14 cellular contexts compared by ENCODE assay signal in genomic region chr12:55850893-55851292, GRCh38. TPM values are rescaled to one million over a fixed set of nuclear protein-coding genes. Genes with fewer than 3 reads are reported as not detected.
DNase-seq lines count a peak whose midpoint lies in the region; ATAC-seq and TF ChIP-seq lines count a peak whose summit lies in the region.
"Had no signal": no experiment of that assay in that cellular context is flagged by ENCODE, and none has a peak within 500 bp of the region (broad histone marks: within the 10 kb centered on the region; RNA-seq: fewer than 3 reads in every experiment).

No MANE protein-coding gene starts in this region.

- ATAC-seq in Right ventricle myocardium inferior (no peak), thoracic aorta (ENCODE audit: insufficient number of reproducible peaks, low FRiP score, low read depth) (no peak), GM18861 (IDR thresholded peaks at IDR 0.05; ENCODE audit: unreplicated experiment) (no peak)
- ATAC-seq: SK-N-SH treated with all-trans-retinoic acid at 6 μM for 48 hours had no signal

- H3K9me3 ChIP-seq in left ventricle myocardium inferior (replicated peaks) (no peaks in the 10 kb centered on the region), thoracic aorta (no peaks in the 10 kb centered on the region)

- H3K27ac ChIP-seq in left ventricle myocardium inferior (replicated peaks) (peak overlapping the region; percentile 95), thoracic aorta (peak overlapping the region; percentile 100)
- H3K27ac ChIP-seq: PC-9 had no signal

- H3K27me3 ChIP-seq in left ventricle myocardium inferior (ENCODE audit: low read depth) (peaks cover 36% of the 10 kb centered on the region), thoracic aorta (replicated peaks; ENCODE audit: insufficient read depth) (no peaks in the 10 kb centered on the region)

- no peaks in the 10 kb centered on the region for H3K36me3 ChIP-seq in left ventricle myocardium inferior
- H3K36me3 ChIP-seq in thoracic aorta: no peaks in the 10 kb centered on the region

- TF ChIP-seq CTCF in left ventricle myocardium inferior (IDR thresholded peaks at IDR 0.05; ENCODE audit: borderline replicate concordance) (no peak), fibroblast of the aortic adventitia (IDR thresholded peaks at IDR 0.05; ENCODE audit: insufficient read depth, low read length) (no peak), thoracic aorta (IDR thresholded peaks at IDR 0.05) (no peak)

- H3K4me3 ChIP-seq in left ventricle myocardium inferior (no peak overlapping the region), fibroblast of the aortic adventitia (ENCODE audit: low read depth, low read length) (no peak overlapping the region), thoracic aorta (no peak overlapping the region)
- H3K4me3 ChIP-seq: PC-9 had no signal

- no peak for DNase-seq in left ventricle myocardium inferior
- DNase-seq in Right ventricle myocardium inferior (ENCODE audit: missing footprints): no peak
- peak; percentile 62 for DNase-seq in fibroblast of the aortic adventitia (ENCODE audit: low read depth)
- DNase-seq in thoracic aorta (ENCODE audit: low spot score): no peak
- DNase-seq in NCI-H1930 (lab: John Stamatoyannopoulos, UW): no peak
- DNase-seq: activated CD4-positive, alpha-beta T cell treated with anti-CD3 and anti-CD28 coated beads, Interleukin-2, amount 50 U/mL, for 4 hours; activated T-cell treated with anti-CD3 and anti-CD28 coated beads, Interleukin-2, amount 50 U/mL, for 24 hours; CD4-positive, CD25-positive, alpha-beta regulatory T cell; NCI-H1694; NCI-H524; PC-9; substantia nigra had no signal

- H3K4me1 ChIP-seq in left ventricle myocardium inferior (peaks cover 21% of the 10 kb centered on the region), thoracic aorta (ENCODE audit: control insufficient read depth in 1 of 2, low read depth in 2 of 2) (peaks cover 17 to 49% of the 10 kb centered on the region in 2 donors)

- intact Hi-C loops in left ventricle myocardium inferior (cut with micrococcal nuclease) (no loop called here), Right ventricle myocardium inferior (cut with DNase I) (no loop called here)

RNA-seq across cellular contexts. Expression of gene MMP19, which starts 8.2 kb away (rescaled TPM):
- total RNA-seq in left ventricle myocardium inferior (2.2 TPM), Right ventricle myocardium inferior (2.9 TPM), fibroblast of the aortic adventitia (ENCODE audit: low replicate concordance) (9.7 and 11.1 TPM in 2 replicates), thoracic aorta (10 to 100 TPM; 72.9 to 85.0 TPM)
- total RNA-seq: CD4-positive, CD25-positive, alpha-beta regulatory T cell had no signal

RNA-seq across cellular contexts. Expression of gene DNAJC14, which starts 21.5 kb away (rescaled TPM):
- total RNA-seq in left ventricle myocardium inferior (18.6 TPM), Right ventricle myocardium inferior (18.3 TPM), fibroblast of the aortic adventitia (ENCODE audit: low replicate concordance) (26.4 and 48.3 TPM in 2 replicates), thoracic aorta (10 to 100 TPM; 27.5 to 39.6 TPM)

RNA-seq across cellular contexts. Expression of gene ORMDL2, which starts 33.1 kb away (rescaled TPM):
- total RNA-seq in left ventricle myocardium inferior: 13.3 TPM
- total RNA-seq in Right ventricle myocardium inferior: 17.3 TPM
- total RNA-seq in fibroblast of the aortic adventitia (ENCODE audit: low replicate concordance): 7.6 and 16.9 TPM in 2 replicates
- total RNA-seq in thoracic aorta: 10 to 100 TPM; 13.8 to 16.2 TPM

RNA-seq across cellular contexts. Expression of gene SARNP, which starts 33.4 kb away (rescaled TPM):
- total RNA-seq in left ventricle myocardium inferior (53.2 TPM), Right ventricle myocardium inferior (50.2 TPM), fibroblast of the aortic adventitia (ENCODE audit: low replicate concordance) (84.6 and 165 TPM in 2 replicates), thoracic aorta (10 to 100 TPM; 39.1 to 49.2 TPM)
